12 cellular contexts compared by ENCODE assay signal in genomic region chr14:102498005-102498677, GRCh38. TPM values are rescaled to one million over a fixed set of nuclear protein-coding genes. Genes with fewer than 3 reads are reported as not detected.
DNase-seq lines count a peak whose midpoint lies in the region; TF ChIP-seq lines count a peak whose summit lies in the region.
"Had no signal": no experiment of that assay in that cellular context is flagged by ENCODE, and none has a peak within 500 bp of the region (broad histone marks: within the 10 kb centered on the region; RNA-seq: fewer than 3 reads in every experiment).

No MANE protein-coding gene starts in this region.

- H3K9me3 ChIP-seq in BE2C: no peaks in the 10 kb centered on the region

- H3K36me3 Mint-ChIP-seq in brain: peaks cover 8% of the 10 kb centered on the region

- TF ChIP-seq CTCF in BE2C (IDR thresholded peaks at IDR 0.05; ENCODE audit: low read depth, low read length) (peak; percentile 58), brain (conservative IDR thresholded peaks at IDR 0.05) (no peak), kidney epithelial cell (IDR thresholded peaks at IDR 0.05; ENCODE audit: insufficient read depth, low read length, poor library complexity, severe bottlenecking) (peak; percentile 21)

- H3K36me3 ChIP-seq in BE2C: no peaks in the 10 kb centered on the region
- no peaks in the 10 kb centered on the region for H3K36me3 ChIP-seq in kidney epithelial cell (ENCODE audit: control insufficient read depth, insufficient read depth, low read length)

- H3K4me1 ChIP-seq in BE2C: no peaks in the 10 kb centered on the region

- no peak overlapping the region for H3K4me3 Mint-ChIP-seq in brain
- H3K4me3 Mint-ChIP-seq: activated naive CD8-positive, alpha-beta T cell treated with anti-CD3 and anti-CD28 coated beads, Interleukin-2, amount 50 U/mL, for 24 hours; T-cell had no signal

- H3K9me3 Mint-ChIP-seq in brain: no peaks in the 10 kb centered on the region
- H3K9me3 Mint-ChIP-seq: activated naive CD8-positive, alpha-beta T cell treated with anti-CD3 and anti-CD28 coated beads, Interleukin-2, amount 50 U/mL, for 24 hours; T-cell had no signal

- H3K27me3 ChIP-seq in BE2C: no peaks in the 10 kb centered on the region
- H3K27me3 ChIP-seq in kidney epithelial cell (ENCODE audit: control insufficient read depth, insufficient read depth, low read length): no peaks in the 10 kb centered on the region

- TF ChIP-seq RAD21 in Ishikawa (IDR thresholded peaks at IDR 0.05; ENCODE audit: low read depth): peak; percentile 54

- peak overlapping the region in 3 of 5 experiments; percentile 40 to 91 (median 69) for H3K27ac Mint-ChIP-seq in brain
- H3K27ac Mint-ChIP-seq: activated naive CD8-positive, alpha-beta T cell treated with anti-CD3 and anti-CD28 coated beads, Interleukin-2, amount 50 U/mL, for 24 hours; T-cell had no signal

- no peak overlapping the region for H3K4me3 ChIP-seq in BE2C (ENCODE audit: low read depth, low read length)
- no peak overlapping the region for H3K4me3 ChIP-seq in kidney epithelial cell (ENCODE audit: low read depth, low read length)

- no peak for TF ChIP-seq EP300 in Ishikawa (IDR thresholded peaks at IDR 0.05; ENCODE audit: borderline replicate concordance)

- H3K27me3 Mint-ChIP-seq in brain: peaks cover under 1% of the 10 kb centered on the region
- H3K27me3 Mint-ChIP-seq: activated naive CD8-positive, alpha-beta T cell treated with anti-CD3 and anti-CD28 coated beads, Interleukin-2, amount 50 U/mL, for 24 hours; T-cell had no signal

- peak; percentile 64 for DNase-seq in BE2C
- no peak for DNase-seq in kidney epithelial cell (ENCODE audit: low read depth)
- DNase-seq in stimulated activated CD4-positive, alpha-beta T cell treated with anti-CD3 and anti-CD28 coated beads, Interleukin-4, amount 100 ng/mL, for 1 hour: no peak
- no peak for DNase-seq in NCI-H187 treated with DMSO at 0.1 percent for 48 hours (lab: John Stamatoyannopoulos, UW)
- no peak for DNase-seq in activated naive CD4-positive, alpha-beta T cell treated with anti-CD3 and anti-CD28 coated beads, Interleukin-2, amount 50 U/mL, for 16 hours
- DNase-seq in H4 (ENCODE audit: low spot score): no peak
- DNase-seq: activated naive CD8-positive, alpha-beta T cell treated with anti-CD3 and anti-CD28 coated beads, Interleukin-2, amount 50 U/mL, for 24 hours; Kasumi-1; NCI-H510A treated with DMSO at 0.1 percent for 48 hours; T-cell had no signal

- H3K4me1 Mint-ChIP-seq in brain: no peaks in the 10 kb centered on the region

TF ChIP-seq in Ishikawa, 13 proteins besides CTCF, POLR2A, EP300 and RAD21:
- TF ChIP-seq TEAD4 (IDR thresholded peaks at IDR 0.05) (no peak), TAF1 (IDR thresholded peaks at IDR 0.05; ENCODE audit: low read depth) (no peak), TCF12 (IDR thresholded peaks at IDR 0.05; ENCODE audit: low read depth) (no peak), CREB1 (IDR thresholded peaks at IDR 0.05; ENCODE audit: low read depth) (no peak), ZBTB7A (IDR thresholded peaks at IDR 0.05; ENCODE audit: low read depth) (no peak), NFIC (IDR thresholded peaks at IDR 0.05) (no peak)

RNA-seq across cellular contexts. Expression of gene ANKRD9, which starts 11.4 kb away (rescaled TPM):
- 12.5 TPM for polyA plus RNA-seq in BE2C (2012; ENCODE audit: insufficient read depth, insufficient read length, low read depth)
- 9.0 TPM for polyA plus RNA-seq in brain (ENCODE audit: insufficient read depth, low read depth, low replicate concordance)
- total RNA-seq in kidney epithelial cell: 35.6 and 43.9 TPM in 2 replicates
- 4.4 and 8.7 TPM in 2 replicates for total RNA-seq in H4 (2014; rRNA removed; shearing (Covaris generic))

Comparison
In these comparisons a context has a peak if more than half of its experiments do, and no peak if none do; other contexts are left out.
1. CTCF ChIP-seq: peak in BE2C (single experiment) and kidney epithelial cell (single experiment); none in brain (0 of 2).